In the genomic region with DNA sequence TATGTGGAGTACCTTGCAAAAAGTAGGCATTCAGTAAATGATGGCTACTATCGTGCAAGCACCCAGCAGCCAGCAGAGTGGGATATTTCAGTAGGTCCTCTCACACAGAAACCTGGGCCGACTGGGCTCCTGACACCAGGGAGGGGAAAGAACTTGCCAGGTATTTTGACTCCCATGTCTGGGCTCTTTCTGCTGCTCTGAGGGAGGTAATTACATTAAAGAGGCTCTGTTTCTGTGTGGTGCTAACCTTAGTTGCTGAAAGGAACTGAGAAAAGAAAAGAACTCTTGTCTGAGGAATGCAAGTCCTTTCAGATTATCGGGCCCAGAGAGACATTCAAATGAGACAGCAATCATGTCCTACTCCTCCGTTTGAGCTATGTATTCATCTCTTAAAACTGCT, we compare ENCODE assay signal across 1 cellular context.
TF ChIP-seq lines count a peak whose summit lies in the region.

No MANE protein-coding gene starts in this region.

TF ChIP-seq in H1, 55 proteins besides CTCF, POLR2A, EP300 and RAD21:
- TF ChIP-seq CBX5 (IDR thresholded peaks at IDR 0.05; ENCODE audit: low read depth, low read length), result no peak
- no peak for TF ChIP-seq EZH2 (IDR thresholded peaks at IDR 0.05; ENCODE audit: low read depth, low read length, severe bottlenecking)
- TF ChIP-seq JUN (IDR thresholded peaks at IDR 0.05; ENCODE audit: low read depth, low read length), result no peak
- no peak for TF ChIP-seq SIN3A (conservative IDR thresholded peaks at IDR 0.05 in 1 of 2, IDR thresholded peaks at IDR 0.05 in 1 of 2; ENCODE audit: low read depth in 1 of 2, low read length in 2 of 2)
- TF ChIP-seq, protein P1, sequence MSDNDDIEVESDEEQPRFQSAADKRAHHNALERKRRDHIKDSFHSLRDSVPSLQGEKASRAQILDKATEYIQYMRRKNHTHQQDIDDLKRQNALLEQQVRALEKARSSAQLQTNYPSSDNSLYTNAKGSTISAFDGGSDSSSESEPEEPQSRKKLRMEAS (IDR thresholded peaks at IDR 0.05), result no peak
- no peak for TF ChIP-seq ZNF274 (IDR thresholded peaks at IDR 0.05; ENCODE audit: borderline replicate concordance, extremely low read depth, low read length)
- no peak for TF ChIP-seq ASH2L (IDR thresholded peaks at IDR 0.05; ENCODE audit: low read length)
- no peak for TF ChIP-seq SP1 (IDR thresholded peaks at IDR 0.05; ENCODE audit: low read depth, low read length)
- no peak for TF ChIP-seq CEBPB (IDR thresholded peaks at IDR 0.05; ENCODE audit: low read depth, low read length)
- TF ChIP-seq KDM1A (IDR thresholded peaks at IDR 0.05; ENCODE audit: borderline replicate concordance, low read length), result no peak
- TF ChIP-seq SIRT6 (IDR thresholded peaks at IDR 0.05; ENCODE audit: low read length), result no peak
- TF ChIP-seq, protein P2, sequence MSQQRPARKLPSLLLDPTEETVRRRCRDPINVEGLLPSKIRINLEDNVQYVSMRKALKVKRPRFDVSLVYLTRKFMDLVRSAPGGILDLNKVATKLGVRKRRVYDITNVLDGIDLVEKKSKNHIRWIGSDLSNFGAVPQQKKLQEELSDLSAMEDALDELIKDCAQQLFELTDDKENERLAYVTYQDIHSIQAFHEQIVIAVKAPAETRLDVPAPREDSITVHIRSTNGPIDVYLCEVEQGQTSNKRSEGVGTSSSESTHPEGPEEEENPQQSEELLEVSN (IDR thresholded peaks at IDR 0.05), result no peak
- TF ChIP-seq GTF2F1 (IDR thresholded peaks at IDR 0.05; ENCODE audit: borderline replicate concordance, low read depth, low read length), result no peak
- no peak for TF ChIP-seq TAF1 (IDR thresholded peaks at IDR 0.05; ENCODE audit: low read depth, low read length)
